Comparison of ENCODE assay signal across 1 cellular context in genomic region chr17:40304866-40305265, GRCh38.
TF ChIP-seq lines count a peak whose summit lies in the region.

No MANE protein-coding gene starts in this region.

TF ChIP-seq in K562, 482 proteins besides CTCF, POLR2A, EP300 and RAD21:
- TF ChIP-seq SUPT5H (IDR thresholded peaks at IDR 0.05) = 0 out of 2 replicates have a peak, but pooled peaks have one; percentile 39
